ENCODE assay signal across 8 cellular contexts in the genomic region with DNA sequence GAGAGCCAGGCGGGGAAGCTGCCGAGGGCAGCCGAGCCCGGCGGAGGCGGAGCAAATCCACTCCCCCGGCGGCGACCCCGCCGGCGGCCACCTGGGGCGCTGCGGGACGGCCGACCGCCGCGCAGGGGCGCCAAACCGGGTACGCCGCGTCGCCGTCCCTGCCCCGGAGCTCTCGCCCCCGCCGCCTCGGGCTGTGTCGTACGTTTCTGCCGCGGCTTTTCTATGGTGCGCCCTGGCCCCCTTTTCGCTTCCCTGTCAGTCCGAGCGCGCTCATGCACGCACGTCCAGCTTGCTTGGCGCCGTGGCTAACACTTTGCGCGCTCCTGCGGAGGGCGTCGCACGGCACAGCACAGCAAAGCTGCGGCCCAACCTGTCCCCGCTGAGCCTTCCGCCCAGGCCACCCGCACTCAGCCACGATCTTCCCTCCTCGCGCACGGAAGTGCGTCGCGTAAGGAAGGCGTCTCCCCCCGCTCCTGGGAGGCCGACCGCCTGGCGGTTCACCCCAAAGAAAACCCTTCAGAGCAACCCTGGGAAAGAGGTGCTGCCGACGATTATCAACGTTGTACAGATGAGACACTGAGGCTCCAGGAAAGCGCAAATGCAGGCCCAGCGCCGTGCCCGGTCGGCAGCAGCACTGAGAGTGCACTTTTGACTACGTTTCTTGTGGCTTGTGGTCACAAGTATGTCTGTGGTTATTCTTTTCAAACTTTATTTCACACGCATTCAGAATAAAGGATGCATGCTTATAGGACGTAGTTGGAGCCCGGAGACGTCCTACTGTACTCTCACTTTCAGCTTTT. TPM values are rescaled to one million over a fixed set of nuclear protein-coding genes. Genes with fewer than 3 reads are reported as not detected.
A peak's percentile ranks its signal among the peaks of the same experiment; 100 is the strongest.
DNase-seq lines count a peak whose midpoint lies in the region; ATAC-seq and TF ChIP-seq lines count a peak whose summit lies in the region.

TSS of gene HECTD1 (minus strand) at position 48 of the 800 bp plus-strand sequence. CDS start 1,857 bp downstream, outside the sequence.

- no peak; the same call in none of the 2 replicates for TF ChIP-seq RAD21 in HCT116 (IDR thresholded peaks at IDR 0.05; ENCODE audit: low read depth)

- H3K79me2 ChIP-seq in HCT116 (ENCODE audit: insufficient read depth, low read length), result peaks cover 45% of the 10 kb centered on the region
- peaks cover 35% of the 10 kb centered on the region for H3K79me2 ChIP-seq in MM.1S (ENCODE audit: low read length)

- DNase-seq in GM04504 (ENCODE audit: low read depth), result peak; percentile 79
- peak; percentile 67 for DNase-seq in HCT116 (ENCODE audit: low read depth, low spot score)
- DNase-seq in MM.1S, result peak; percentile 76
- peak; percentile 87 to 97 for DNase-seq in SJSA1 (ENCODE audit: low read depth in 1 of 2, low spot score in 2 of 2)
- peak; percentile 67 to 83 (median 73) for DNase-seq in activated naive CD4-positive, alpha-beta T cell (lab: John Stamatoyannopoulos, UW)
- peak; percentile 89 for DNase-seq in occipital lobe (lab: John Stamatoyannopoulos, UW)
- peak; percentile 92 to 93 for DNase-seq in suprapubic skin (ENCODE audit: low spot score in 2 of 2)

- TF ChIP-seq EP300 in gastroesophageal sphincter (IDR thresholded peaks at IDR 0.05) (no peak), suprapubic skin (IDR thresholded peaks at IDR 0.05) (no peak)

- CTCF ChIA-PET in HCT116 (lab: Charles Lee), result interaction anchor here (0.6 to 2.8 kb wide), 9 partner anchors 10 to 79 kb away, joined by 3 to 13 read pairs (median 3); no protein-coding TSS in a partner anchor

- POLR2A ChIA-PET in HCT116 (lab: Charles Lee), result interaction anchor here (0.6 to 4.2 kb wide), 9 partner anchors 7 to 177 kb away, joined by 3 to 29 read pairs (median 4); no protein-coding TSS in a partner anchor

- H3F3A ChIP-seq in MM.1S (ENCODE audit: insufficient read depth, low read length), result peaks cover 19% of the 10 kb centered on the region

- no peaks in the 10 kb centered on the region for H3K27me3 ChIP-seq in HCT116 (ENCODE audit: insufficient read depth, low read length)
- no peaks in the 10 kb centered on the region for H3K27me3 ChIP-seq in MM.1S (replicated peaks; ENCODE audit: insufficient read depth, low read length)
- no peaks in the 10 kb centered on the region for H3K27me3 ChIP-seq in SJSA1 (replicated peaks)
- H3K27me3 ChIP-seq in gastroesophageal sphincter, result no peaks in the 10 kb centered on the region
- H3K27me3 ChIP-seq in suprapubic skin, result no peaks in the 10 kb centered on the region

- H2AFZ ChIP-seq in HCT116 (ENCODE audit: low read depth, low read length, poor library complexity, severe bottlenecking), result no peak within 1 kb of the TSS
- H2AFZ ChIP-seq in MM.1S (ENCODE audit: low read length), result peak within 1 kb of the TSS; percentile 58; the same call in 1 of the 2 replicates

- BruUV-seq in HCT116 (replicated peaks; lab: Mats Ljungman, UMichigan), result TSS peak; percentile 93

- H4K20me1 ChIP-seq in HCT116 (ENCODE audit: insufficient read depth) (peaks cover 2% of the 10 kb centered on the region; the same call in 1 of the 2 replicates), MM.1S (ENCODE audit: insufficient read depth, low read length) (no peaks in the 10 kb centered on the region)

- TF ChIP-seq POLR2A in HCT116 (IDR thresholded peaks at IDR 0.05; ENCODE audit: borderline replicate concordance, extremely low read depth, insufficient read depth, insufficient read length) (peak; percentile 81), gastroesophageal sphincter (IDR thresholded peaks at IDR 0.05) (peak; percentile 61 to 66), suprapubic skin (IDR thresholded peaks at IDR 0.05) (peak in 1 of 2 donors; percentile 10)

- H3K9me2 ChIP-seq in HCT116 (ENCODE audit: insufficient read depth) (no peaks in the 10 kb centered on the region), MM.1S (replicated peaks; ENCODE audit: insufficient read depth, low read length) (no peaks in the 10 kb centered on the region)

- peaks cover 0 to 10% of the 10 kb centered on the region in 2 experiments; a peak in 1 of 4 replicates for H3K36me3 ChIP-seq in HCT116 (ENCODE audit: control insufficient read depth in 1 of 2, insufficient read depth in 2 of 2, low read length in 2 of 2)
- H3K36me3 ChIP-seq in MM.1S (replicated peaks; ENCODE audit: insufficient read depth, low read length), result no peaks in the 10 kb centered on the region
- peaks cover 24% of the 10 kb centered on the region for H3K36me3 ChIP-seq in SJSA1
- H3K36me3 ChIP-seq in gastroesophageal sphincter, result peaks cover 0 to 6% of the 10 kb centered on the region in 2 donors
- H3K36me3 ChIP-seq in suprapubic skin, result peaks cover 8% of the 10 kb centered on the region

- H3K4me1 ChIP-seq in HCT116 (ENCODE audit: control insufficient read depth in 1 of 2, insufficient read depth in 2 of 2, low read length in 2 of 2), result peaks cover 18 to 31% of the 10 kb centered on the region in 2 experiments
- H3K4me1 ChIP-seq in MM.1S (ENCODE audit: low read length), result peaks cover 4% of the 10 kb centered on the region; the same call in 1 of the 2 replicates
- peaks cover 21% of the 10 kb centered on the region for H3K4me1 ChIP-seq in SJSA1 (replicated peaks)
- H3K4me1 ChIP-seq in gastroesophageal sphincter, result peaks cover 0 to 67% (median 4%) of the 10 kb centered on the region in 3 donors
- H3K4me1 ChIP-seq in suprapubic skin, result peaks cover 32% of the 10 kb centered on the region

- peak within 1 kb of the TSS; percentile 97 for H3K9ac ChIP-seq in HCT116 (ENCODE audit: low read length)
- H3K9ac ChIP-seq in MM.1S (ENCODE audit: low read length), result peak within 1 kb of the TSS; percentile 93

- H3K4me2 ChIP-seq in HCT116 (ENCODE audit: low read length) (peak within 1 kb of the TSS; percentile 93), MM.1S (ENCODE audit: low read depth, low read length) (peak within 1 kb of the TSS; percentile 54)

- no peaks in the 10 kb centered on the region for H3K9me3 ChIP-seq in HCT116 (ENCODE audit: control insufficient read depth in 1 of 2, insufficient read depth in 1 of 2, low read depth in 1 of 2, low read length in 2 of 2)
- H3K9me3 ChIP-seq in MM.1S (replicated peaks; ENCODE audit: insufficient read depth, low read length), result no peaks in the 10 kb centered on the region
- no peaks in the 10 kb centered on the region for H3K9me3 ChIP-seq in SJSA1 (replicated peaks)
- no peaks in the 10 kb centered on the region for H3K9me3 ChIP-seq in gastroesophageal sphincter
- no peaks in the 10 kb centered on the region for H3K9me3 ChIP-seq in suprapubic skin

- 0% methylated on average over 9 to 15 of the region's 79 CpGs for WGBS in gastroesophageal sphincter (ENCODE audit: low coverage in 1 of 2), 2 donors
- under 1% methylated on average over 13 of the region's 79 CpGs for WGBS in suprapubic skin

- RAD21 ChIA-PET in HCT116 (lab: Charles Lee; ENCODE audit: low non-redundant PET in 1 of 2, low total read pairs in 2 of 2, uncharacterized antibody in 2 of 2, unreplicated experiment in 2 of 2), result no interaction called here

- peak within 1 kb of the TSS; percentile 83 to 84 for H3K4me3 ChIP-seq in HCT116 (replicated peaks in 1 of 2; ENCODE audit: low read depth in 1 of 2, low read length in 2 of 2)
- H3K4me3 ChIP-seq in MM.1S (ENCODE audit: low read length), result peak within 1 kb of the TSS; percentile 71
- peak within 1 kb of the TSS; percentile 80 for H3K4me3 ChIP-seq in SJSA1
- H3K4me3 ChIP-seq in gastroesophageal sphincter, result peak within 1 kb of the TSS; percentile 77 to 95
- peak within 1 kb of the TSS; percentile 78 for H3K4me3 ChIP-seq in suprapubic skin

- H3K27ac ChIP-seq in HCT116 (ENCODE audit: low read depth, low read length) (peak within 1 kb of the TSS; percentile 99), MM.1S (ENCODE audit: low read length) (peak within 1 kb of the TSS; percentile 98), SJSA1 (peak within 1 kb of the TSS; percentile 92), gastroesophageal sphincter (peak within 1 kb of the TSS; percentile 94 to 100 (median 100)), suprapubic skin (peak within 1 kb of the TSS; percentile 100)

- intact Hi-C loops in HCT116 (cut with micrococcal nuclease), result loop anchor here (10.0 kb wide), 1 partner anchor 147 kb away; no protein-coding TSS in a partner anchor

- ATAC-seq in HCT116 (peak; percentile 87), gastroesophageal sphincter (peak; percentile 95)

- TF ChIP-seq CTCF in HCT116 (IDR thresholded peaks at IDR 0.05 in 2 of 3, conservative IDR thresholded peaks at IDR 0.05 in 1 of 3; ENCODE audit: borderline replicate concordance in 1 of 3, insufficient read depth in 1 of 3, low read depth in 2 of 3, low read length in 2 of 3), result peak in 2 of 3 experiments; percentile 55 to 60; a peak in 4 of 6 replicates
- peak; percentile 28 for TF ChIP-seq CTCF in MM.1S (IDR thresholded peaks at IDR 0.05; ENCODE audit: low read length)
- TF ChIP-seq CTCF in gastroesophageal sphincter (IDR thresholded peaks at IDR 0.05), result peak; percentile 57 to 93 (median 90)
- TF ChIP-seq CTCF in suprapubic skin (IDR thresholded peaks at IDR 0.05), result peak; percentile 58 to 96

TF ChIP-seq in HCT116, 20 proteins besides CTCF, POLR2A, EP300 and RAD21 (continues in another document):
- TF ChIP-seq ZNF274 (IDR thresholded peaks at IDR 0.05; ENCODE audit: low read depth, low read length), result no peak
- TF ChIP-seq POLR2AphosphoS5 (IDR thresholded peaks at IDR 0.05; ENCODE audit: low read depth, low read length), result peak; percentile 65
- TF ChIP-seq TCF7L2 (IDR thresholded peaks at IDR 0.05; ENCODE audit: borderline replicate concordance, extremely low read depth, insufficient read depth, insufficient read length), result peak; percentile 29
- no peak for TF ChIP-seq SRF (IDR thresholded peaks at IDR 0.05; ENCODE audit: low read depth)
- peak; percentile 73 for TF ChIP-seq MAX (IDR thresholded peaks at IDR 0.05)
- no peak for TF ChIP-seq ZFX (IDR thresholded peaks at IDR 0.05)
- TF ChIP-seq SP1 (IDR thresholded peaks at IDR 0.05; ENCODE audit: low read depth), result 0 out of 2 replicates have a peak, but pooled peaks have one; percentile 3
- no peak for TF ChIP-seq EZH2 (IDR thresholded peaks at IDR 0.05)
- no peak for TF ChIP-seq CEBPB (IDR thresholded peaks at IDR 0.05; ENCODE audit: low read depth)
- peak; percentile 36; the same call in 1 of the 2 replicates for TF ChIP-seq EGR1 (IDR thresholded peaks at IDR 0.05; ENCODE audit: low read depth)
- 0 out of 2 replicates have a peak, but pooled peaks have one; percentile 23 for TF ChIP-seq SIN3A (IDR thresholded peaks at IDR 0.05; ENCODE audit: low read depth)
- TF ChIP-seq FOSL1 (IDR thresholded peaks at IDR 0.05; ENCODE audit: low read depth), result no peak
- no peak for TF ChIP-seq ELF1 (IDR thresholded peaks at IDR 0.05; ENCODE audit: borderline replicate concordance, low read depth)

RNA-seq across cellular contexts. Expression of gene HECTD1, which starts in this region (rescaled TPM):
- total RNA-seq in HCT116 (2021; ENCODE audit: unreplicated experiment) (160 TPM), gastroesophageal sphincter (100 to 1,000 TPM; 185 to 287 (median 208) TPM), occipital lobe (388 TPM), suprapubic skin (100 to 1,000 TPM; 197 to 442 (median 271) TPM)
- polyA plus RNA-seq in HCT116 (2012), result 68.8 and 71.3 TPM in 2 replicates
- 130 and 140 TPM in 2 replicates for total RNA-seq in SJSA1 (2014; rRNA removed; shearing (Covaris generic))

Comparison
In these comparisons a context has a peak if more than half of its experiments do, and no peak if none do; other contexts are left out.
1. Peak in every context shown above with its lines: DNase-seq, ATAC-seq, H3K4me3 ChIP-seq and H3K27ac ChIP-seq.
2. CTCF ChIP-seq: peak in every context shown above with its lines; median percentile 90 in gastroesophageal sphincter; 77 in suprapubic skin; 58 in HCT116; 28 in MM.1S.